ENCODE assay signal across 1 cellular context in the genomic region with DNA sequence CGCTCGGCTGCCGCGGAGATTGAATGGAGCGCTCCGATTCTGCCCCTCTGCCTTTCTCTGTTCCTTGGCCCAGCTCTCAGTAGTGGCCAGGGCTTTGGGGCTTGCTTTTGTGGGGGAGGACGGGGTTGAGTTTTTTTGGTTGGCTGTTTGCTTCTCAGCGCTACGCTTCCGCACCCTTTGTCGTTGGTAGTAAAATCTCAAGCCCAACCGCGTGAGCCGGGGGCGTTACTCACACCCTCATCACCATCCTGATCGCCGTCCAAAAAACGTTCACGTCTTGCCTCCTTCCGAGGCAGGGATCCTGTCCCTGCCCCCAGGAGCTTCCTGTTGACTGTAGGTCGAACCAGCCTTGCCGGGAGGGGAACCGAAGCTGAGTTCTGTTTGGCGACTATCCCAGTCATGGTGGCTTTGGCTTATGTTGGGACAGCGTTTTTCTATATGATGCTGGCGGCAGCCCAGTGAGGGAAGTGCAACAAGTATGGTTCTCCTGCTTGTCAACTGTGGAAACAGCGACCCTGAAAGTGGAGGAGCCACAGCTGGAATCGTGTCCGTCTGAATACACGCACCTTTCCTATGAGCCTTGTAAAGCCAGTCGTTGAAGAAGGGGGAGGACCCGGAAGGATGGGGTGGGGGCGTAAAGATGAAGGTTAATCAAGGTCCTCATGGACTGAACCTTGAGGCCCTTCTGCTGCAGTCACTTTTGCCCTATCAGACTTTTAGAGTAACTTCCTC.
A peak's percentile ranks its signal among the peaks of the same experiment; 100 is the strongest.
TF ChIP-seq lines count a peak whose summit lies in the region.

No MANE protein-coding gene starts in this region.

TF ChIP-seq in HEK293, 187 proteins besides CTCF, POLR2A, EP300 and RAD21 (continued from another document and continues in another):
- TF ChIP-seq ZNF518A (tag by site-specific recombination; conservative IDR thresholded peaks at IDR 0.05; ENCODE audit: low read depth) (peak; percentile 64), ZFHX2 (tag by site-specific recombination; conservative IDR thresholded peaks at IDR 0.05) (peak; percentile 75), SETDB1 (IDR thresholded peaks at IDR 0.05; ENCODE audit: insufficient read length, low read length) (no peak), ZNF645 (tag by site-specific recombination; IDR thresholded peaks at IDR 0.05) (no peak), ZNF549 (tag by site-specific recombination; IDR thresholded peaks at IDR 0.05) (no peak), ZNF629 (tag by site-specific recombination; IDR thresholded peaks at IDR 0.05) (no peak), ZNF19 (tag by site-specific recombination; IDR thresholded peaks at IDR 0.05; ENCODE audit: low read depth) (no peak), ZBTB21 (tag by site-specific recombination; IDR thresholded peaks at IDR 0.05) (no peak), ZNF280D (tag by site-specific recombination; IDR thresholded peaks at IDR 0.05) (no peak), ZNF112 (tag by site-specific recombination; IDR thresholded peaks at IDR 0.05) (no peak), ZNF623 (tag by site-specific recombination; IDR thresholded peaks at IDR 0.05) (no peak), ZNF610 (tag by site-specific recombination; IDR thresholded peaks at IDR 0.05; ENCODE audit: borderline replicate concordance) (no peak), ZNF354C (tag by site-specific recombination; IDR thresholded peaks at IDR 0.05; ENCODE audit: borderline replicate concordance, low read depth) (no peak), ZNF311 (tag by site-specific recombination; IDR thresholded peaks at IDR 0.05; ENCODE audit: borderline replicate concordance) (no peak), ZBTB11 (tag by site-specific recombination; conservative IDR thresholded peaks at IDR 0.05; ENCODE audit: low read depth) (peak; percentile 60), ZNF514 (tag by site-specific recombination; IDR thresholded peaks at IDR 0.05) (no peak), OSR2 (tag by site-specific recombination; IDR thresholded peaks at IDR 0.05) (no peak), ZNF155 (tag by site-specific recombination; IDR thresholded peaks at IDR 0.05) (no peak), ZBTB20 (tag by site-specific recombination; IDR thresholded peaks at IDR 0.05) (peak; percentile 50; the same call in 1 of the 2 replicates), PRDM1 (tag by site-specific recombination; IDR thresholded peaks at IDR 0.05) (no peak), PBX3 (CRISPR knock-in tag; IDR thresholded peaks at IDR 0.05) (no peak), ZNF302 (tag by site-specific recombination; IDR thresholded peaks at IDR 0.05; ENCODE audit: low read depth) (no peak), ZNF585B (tag by site-specific recombination; IDR thresholded peaks at IDR 0.05) (no peak), BCL11B (tag by site-specific recombination; IDR thresholded peaks at IDR 0.05; ENCODE audit: low read depth) (no peak; the same call in 1 of the 2 replicates), ZNF677 (tag by site-specific recombination; IDR thresholded peaks at IDR 0.05) (no peak), ZNF624 (tag by site-specific recombination; IDR thresholded peaks at IDR 0.05) (no peak), ZNF121 (tag by site-specific recombination; IDR thresholded peaks at IDR 0.05) (no peak), WT1 (tag by site-specific recombination; IDR thresholded peaks at IDR 0.05) (0 out of 2 replicates have a peak, but pooled peaks have one; percentile 26), FEZF1 (tag by site-specific recombination; IDR thresholded peaks at IDR 0.05) (no peak), ZNF571 (tag by site-specific recombination; IDR thresholded peaks at IDR 0.05) (no peak)
- TF ChIP-seq, protein P1, sequence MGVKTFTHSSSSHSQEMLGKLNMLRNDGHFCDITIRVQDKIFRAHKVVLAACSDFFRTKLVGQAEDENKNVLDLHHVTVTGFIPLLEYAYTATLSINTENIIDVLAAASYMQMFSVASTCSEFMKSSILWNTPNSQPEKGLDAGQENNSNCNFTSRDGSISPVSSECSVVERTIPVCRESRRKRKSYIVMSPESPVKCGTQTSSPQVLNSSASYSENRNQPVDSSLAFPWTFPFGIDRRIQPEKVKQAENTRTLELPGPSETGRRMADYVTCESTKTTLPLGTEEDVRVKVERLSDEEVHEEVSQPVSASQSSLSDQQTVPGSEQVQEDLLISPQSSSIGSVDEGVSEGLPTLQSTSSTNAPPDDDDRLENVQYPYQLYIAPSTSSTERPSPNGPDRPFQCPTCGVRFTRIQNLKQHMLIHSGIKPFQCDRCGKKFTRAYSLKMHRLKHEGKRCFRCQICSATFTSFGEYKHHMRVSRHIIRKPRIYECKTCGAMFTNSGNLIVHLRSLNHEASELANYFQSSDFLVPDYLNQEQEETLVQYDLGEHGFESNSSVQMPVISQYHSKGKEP (tag by site-specific recombination; IDR thresholded peaks at IDR 0.05), result no peak
- TF ChIP-seq, protein P2, sequence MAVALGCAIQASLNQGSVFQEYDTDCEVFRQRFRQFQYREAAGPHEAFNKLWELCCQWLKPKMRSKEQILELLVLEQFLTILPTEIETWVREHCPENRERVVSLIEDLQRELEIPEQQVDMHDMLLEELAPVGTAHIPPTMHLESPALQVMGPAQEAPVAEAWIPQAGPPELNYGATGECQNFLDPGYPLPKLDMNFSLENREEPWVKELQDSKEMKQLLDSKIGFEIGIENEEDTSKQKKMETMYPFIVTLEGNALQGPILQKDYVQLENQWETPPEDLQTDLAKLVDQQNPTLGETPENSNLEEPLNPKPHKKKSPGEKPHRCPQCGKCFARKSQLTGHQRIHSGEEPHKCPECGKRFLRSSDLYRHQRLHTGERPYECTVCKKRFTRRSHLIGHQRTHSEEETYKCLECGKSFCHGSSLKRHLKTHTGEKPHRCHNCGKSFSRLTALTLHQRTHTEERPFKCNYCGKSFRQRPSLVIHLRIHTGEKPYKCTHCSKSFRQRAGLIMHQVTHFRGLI (tag by site-specific recombination; IDR thresholded peaks at IDR 0.05), result peak; percentile 97
- TF ChIP-seq, protein P3, sequence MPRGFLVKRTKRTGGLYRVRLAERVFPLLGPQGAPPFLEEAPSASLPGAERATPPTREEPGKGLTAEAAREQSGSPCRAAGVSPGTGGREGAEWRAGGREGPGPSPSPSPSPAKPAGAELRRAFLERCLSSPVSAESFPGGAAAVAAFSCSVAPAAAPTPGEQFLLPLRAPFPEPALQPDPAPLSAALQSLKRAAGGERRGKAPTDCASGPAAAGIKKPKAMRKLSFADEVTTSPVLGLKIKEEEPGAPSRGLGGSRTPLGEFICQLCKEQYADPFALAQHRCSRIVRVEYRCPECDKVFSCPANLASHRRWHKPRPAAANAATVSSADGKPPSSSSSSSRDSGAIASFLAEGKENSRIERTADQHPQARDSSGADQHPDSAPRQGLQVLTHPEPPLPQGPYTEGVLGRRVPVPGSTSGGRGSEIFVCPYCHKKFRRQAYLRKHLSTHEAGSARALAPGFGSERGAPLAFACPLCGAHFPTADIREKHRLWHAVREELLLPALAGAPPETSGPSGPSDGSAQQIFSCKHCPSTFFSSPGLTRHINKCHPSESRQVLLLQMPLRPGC (tag by site-specific recombination; IDR thresholded peaks at IDR 0.05), result no peak
